1 cellular context compared by ENCODE assay signal in the genomic region with DNA sequence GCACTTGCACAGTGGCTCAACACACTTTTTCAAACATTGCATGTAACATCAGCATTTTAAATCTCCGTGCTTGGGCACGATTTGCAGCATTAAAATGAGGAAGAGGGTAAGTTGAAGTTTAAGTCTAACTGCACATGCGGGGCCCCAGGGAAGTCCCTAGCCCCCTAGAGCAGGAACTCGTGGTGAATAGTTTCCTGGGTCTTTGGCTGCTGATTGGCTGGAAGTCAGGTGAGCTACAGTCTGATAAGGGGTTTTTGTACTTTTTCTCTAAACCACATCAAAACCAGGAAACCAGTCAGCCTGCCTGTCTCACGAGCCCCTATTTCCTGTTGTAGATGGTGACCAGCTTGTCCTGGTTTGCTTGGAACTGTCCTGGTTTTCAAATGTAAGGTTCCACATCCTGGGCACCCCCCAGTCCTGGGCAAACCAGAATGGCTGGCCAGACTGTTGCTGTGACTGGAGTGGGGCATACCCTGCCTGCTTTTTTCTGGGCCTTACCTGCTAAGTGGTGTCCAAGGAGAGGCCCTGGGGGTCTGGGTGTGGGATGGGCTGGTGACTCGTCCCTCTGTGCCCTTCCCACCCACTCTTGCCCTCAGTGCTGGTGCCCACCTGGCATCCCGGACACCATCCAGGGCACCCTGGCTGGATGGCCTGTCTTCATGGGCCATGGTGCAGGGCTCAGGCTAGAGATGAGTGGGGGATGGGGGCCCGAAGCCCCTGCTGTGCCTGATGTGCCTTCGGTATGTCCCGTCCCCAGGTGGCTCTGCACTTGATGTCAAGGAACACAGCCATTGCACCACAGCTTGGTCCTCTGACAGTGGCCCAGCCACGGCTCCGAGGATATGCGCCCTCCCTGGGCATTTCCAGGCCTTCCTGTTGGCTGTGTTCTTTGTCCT.
TF ChIP-seq lines count a peak whose summit lies in the region.

No MANE protein-coding gene starts in this region.

TF ChIP-seq in GM12878, 131 proteins besides CTCF, POLR2A, EP300 and RAD21 (continued from another document and continues in another):
- TF ChIP-seq RELA (IDR thresholded peaks at IDR 0.05; ENCODE audit: borderline replicate concordance, partially characterized antibody) (no peak), WRNIP1 (IDR thresholded peaks at IDR 0.05; ENCODE audit: borderline replicate concordance, low read depth, low read length) (no peak), CHD4 (IDR thresholded peaks at IDR 0.05) (no peak), SUZ12 (IDR thresholded peaks at IDR 0.05; ENCODE audit: unreplicated experiment) (no peak), ZNF274 (IDR thresholded peaks at IDR 0.05; ENCODE audit: insufficient read depth, insufficient read length) (no peak), BACH1 (IDR thresholded peaks at IDR 0.05; ENCODE audit: borderline replicate concordance) (no peak), NR2C1 (IDR thresholded peaks at IDR 0.05) (peak; percentile 83), SMAD1 (IDR thresholded peaks at IDR 0.05; ENCODE audit: low read depth, partially characterized antibody) (no peak), JUNB (IDR thresholded peaks at IDR 0.05) (peak; percentile 18; the same call in 1 of the 2 replicates), CREB1 (IDR thresholded peaks at IDR 0.05; ENCODE audit: low read depth) (no peak), MTA3 (IDR thresholded peaks at IDR 0.05; ENCODE audit: borderline replicate concordance, low read length) (peak; percentile 14; the same call in 1 of the 2 replicates), ZZZ3 (IDR thresholded peaks at IDR 0.05; ENCODE audit: control insufficient read depth, insufficient read length, low read depth) (no peak), ATF7 (IDR thresholded peaks at IDR 0.05; ENCODE audit: low read depth) (no peak), RB1 (IDR thresholded peaks at IDR 0.05; ENCODE audit: borderline replicate concordance) (no peak), CREM (IDR thresholded peaks at IDR 0.05; ENCODE audit: low read depth) (peak; percentile 69; the same call in 1 of the 2 replicates), FOS (IDR thresholded peaks at IDR 0.05; ENCODE audit: borderline replicate concordance, extremely low read depth, insufficient read length) (no peak), HDGF (IDR thresholded peaks at IDR 0.05) (peak; percentile 53; the same call in 1 of the 2 replicates), IKZF1 (conservative IDR thresholded peaks at IDR 0.05) (peak; percentile 41; the same call in 1 of the 2 replicates), KLF5 (IDR thresholded peaks at IDR 0.05; ENCODE audit: partially characterized antibody) (no peak), PML (IDR thresholded peaks at IDR 0.05; ENCODE audit: low read length) (no peak), PAX8 (IDR thresholded peaks at IDR 0.05) (no peak), SIX5 (IDR thresholded peaks at IDR 0.05; ENCODE audit: low read depth, low read length, severe bottlenecking) (no peak), EZH2 (IDR thresholded peaks at IDR 0.05; ENCODE audit: borderline replicate concordance, control insufficient read depth, low read depth, low read length) (no peak), TCF7 (IDR thresholded peaks at IDR 0.05; ENCODE audit: borderline replicate concordance) (peak; percentile 99), ZSCAN29 (IDR thresholded peaks at IDR 0.05) (no peak)
- TF ChIP-seq, protein P1, sequence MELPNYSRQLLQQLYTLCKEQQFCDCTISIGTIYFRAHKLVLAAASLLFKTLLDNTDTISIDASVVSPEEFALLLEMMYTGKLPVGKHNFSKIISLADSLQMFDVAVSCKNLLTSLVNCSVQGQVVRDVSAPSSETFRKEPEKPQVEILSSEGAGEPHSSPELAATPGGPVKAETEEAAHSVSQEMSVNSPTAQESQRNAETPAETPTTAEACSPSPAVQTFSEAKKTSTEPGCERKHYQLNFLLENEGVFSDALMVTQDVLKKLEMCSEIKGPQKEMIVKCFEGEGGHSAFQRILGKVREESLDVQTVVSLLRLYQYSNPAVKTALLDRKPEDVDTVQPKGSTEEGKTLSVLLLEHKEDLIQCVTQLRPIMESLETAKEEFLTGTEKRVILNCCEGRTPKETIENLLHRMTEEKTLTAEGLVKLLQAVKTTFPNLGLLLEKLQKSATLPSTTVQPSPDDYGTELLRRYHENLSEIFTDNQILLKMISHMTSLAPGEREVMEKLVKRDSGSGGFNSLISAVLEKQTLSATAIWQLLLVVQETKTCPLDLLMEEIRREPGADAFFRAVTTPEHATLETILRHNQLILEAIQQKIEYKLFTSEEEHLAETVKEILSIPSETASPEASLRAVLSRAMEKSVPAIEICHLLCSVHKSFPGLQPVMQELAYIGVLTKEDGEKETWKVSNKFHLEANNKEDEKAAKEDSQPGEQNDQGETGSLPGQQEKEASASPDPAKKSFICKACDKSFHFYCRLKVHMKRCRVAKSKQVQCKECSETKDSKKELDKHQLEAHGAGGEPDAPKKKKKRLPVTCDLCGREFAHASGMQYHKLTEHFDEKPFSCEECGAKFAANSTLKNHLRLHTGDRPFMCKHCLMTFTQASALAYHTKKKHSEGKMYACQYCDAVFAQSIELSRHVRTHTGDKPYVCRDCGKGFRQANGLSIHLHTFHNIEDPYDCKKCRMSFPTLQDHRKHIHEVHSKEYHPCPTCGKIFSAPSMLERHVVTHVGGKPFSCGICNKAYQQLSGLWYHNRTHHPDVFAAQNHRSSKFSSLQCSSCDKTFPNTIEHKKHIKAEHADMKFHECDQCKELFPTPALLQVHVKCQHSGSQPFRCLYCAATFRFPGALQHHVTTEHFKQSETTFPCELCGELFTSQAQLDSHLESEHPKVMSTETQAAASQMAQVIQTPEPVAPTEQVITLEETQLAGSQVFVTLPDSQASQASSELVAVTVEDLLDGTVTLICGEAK (IDR thresholded peaks at IDR 0.05; ENCODE audit: borderline replicate concordance), result no peak; the same call in 1 of the 2 replicates
- TF ChIP-seq, protein P2, sequence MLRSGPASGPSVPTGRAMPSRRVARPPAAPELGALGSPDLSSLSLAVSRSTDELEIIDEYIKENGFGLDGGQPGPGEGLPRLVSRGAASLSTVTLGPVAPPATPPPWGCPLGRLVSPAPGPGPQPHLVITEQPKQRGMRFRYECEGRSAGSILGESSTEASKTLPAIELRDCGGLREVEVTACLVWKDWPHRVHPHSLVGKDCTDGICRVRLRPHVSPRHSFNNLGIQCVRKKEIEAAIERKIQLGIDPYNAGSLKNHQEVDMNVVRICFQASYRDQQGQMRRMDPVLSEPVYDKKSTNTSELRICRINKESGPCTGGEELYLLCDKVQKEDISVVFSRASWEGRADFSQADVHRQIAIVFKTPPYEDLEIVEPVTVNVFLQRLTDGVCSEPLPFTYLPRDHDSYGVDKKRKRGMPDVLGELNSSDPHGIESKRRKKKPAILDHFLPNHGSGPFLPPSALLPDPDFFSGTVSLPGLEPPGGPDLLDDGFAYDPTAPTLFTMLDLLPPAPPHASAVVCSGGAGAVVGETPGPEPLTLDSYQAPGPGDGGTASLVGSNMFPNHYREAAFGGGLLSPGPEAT (IDR thresholded peaks at IDR 0.05; ENCODE audit: low read depth), result peak; percentile 80
- TF ChIP-seq, protein P3, sequence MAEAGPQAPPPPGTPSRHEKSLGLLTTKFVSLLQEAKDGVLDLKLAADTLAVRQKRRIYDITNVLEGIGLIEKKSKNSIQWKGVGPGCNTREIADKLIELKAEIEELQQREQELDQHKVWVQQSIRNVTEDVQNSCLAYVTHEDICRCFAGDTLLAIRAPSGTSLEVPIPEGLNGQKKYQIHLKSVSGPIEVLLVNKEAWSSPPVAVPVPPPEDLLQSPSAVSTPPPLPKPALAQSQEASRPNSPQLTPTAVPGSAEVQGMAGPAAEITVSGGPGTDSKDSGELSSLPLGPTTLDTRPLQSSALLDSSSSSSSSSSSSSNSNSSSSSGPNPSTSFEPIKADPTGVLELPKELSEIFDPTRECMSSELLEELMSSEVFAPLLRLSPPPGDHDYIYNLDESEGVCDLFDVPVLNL (IDR thresholded peaks at IDR 0.05; ENCODE audit: low read depth, low read length), result no peak
- TF ChIP-seq, protein P4, sequence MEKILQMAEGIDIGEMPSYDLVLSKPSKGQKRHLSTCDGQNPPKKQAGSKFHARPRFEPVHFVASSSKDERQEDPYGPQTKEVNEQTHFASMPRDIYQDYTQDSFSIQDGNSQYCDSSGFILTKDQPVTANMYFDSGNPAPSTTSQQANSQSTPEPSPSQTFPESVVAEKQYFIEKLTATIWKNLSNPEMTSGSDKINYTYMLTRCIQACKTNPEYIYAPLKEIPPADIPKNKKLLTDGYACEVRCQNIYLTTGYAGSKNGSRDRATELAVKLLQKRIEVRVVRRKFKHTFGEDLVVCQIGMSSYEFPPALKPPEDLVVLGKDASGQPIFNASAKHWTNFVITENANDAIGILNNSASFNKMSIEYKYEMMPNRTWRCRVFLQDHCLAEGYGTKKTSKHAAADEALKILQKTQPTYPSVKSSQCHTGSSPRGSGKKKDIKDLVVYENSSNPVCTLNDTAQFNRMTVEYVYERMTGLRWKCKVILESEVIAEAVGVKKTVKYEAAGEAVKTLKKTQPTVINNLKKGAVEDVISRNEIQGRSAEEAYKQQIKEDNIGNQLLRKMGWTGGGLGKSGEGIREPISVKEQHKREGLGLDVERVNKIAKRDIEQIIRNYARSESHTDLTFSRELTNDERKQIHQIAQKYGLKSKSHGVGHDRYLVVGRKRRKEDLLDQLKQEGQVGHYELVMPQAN (conservative IDR thresholded peaks at IDR 0.05), result no peak
- TF ChIP-seq, protein P5, sequence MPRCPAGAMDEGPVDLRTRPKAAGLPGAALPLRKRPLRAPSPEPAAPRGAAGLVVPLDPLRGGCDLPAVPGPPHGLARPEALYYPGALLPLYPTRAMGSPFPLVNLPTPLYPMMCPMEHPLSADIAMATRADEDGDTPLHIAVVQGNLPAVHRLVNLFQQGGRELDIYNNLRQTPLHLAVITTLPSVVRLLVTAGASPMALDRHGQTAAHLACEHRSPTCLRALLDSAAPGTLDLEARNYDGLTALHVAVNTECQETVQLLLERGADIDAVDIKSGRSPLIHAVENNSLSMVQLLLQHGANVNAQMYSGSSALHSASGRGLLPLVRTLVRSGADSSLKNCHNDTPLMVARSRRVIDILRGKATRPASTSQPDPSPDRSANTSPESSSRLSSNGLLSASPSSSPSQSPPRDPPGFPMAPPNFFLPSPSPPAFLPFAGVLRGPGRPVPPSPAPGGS (IDR thresholded peaks at IDR 0.05; ENCODE audit: borderline replicate concordance, insufficient read depth, low read depth, low read length, poor library complexity, severe bottlenecking), result no peak
- TF ChIP-seq, protein P6, sequence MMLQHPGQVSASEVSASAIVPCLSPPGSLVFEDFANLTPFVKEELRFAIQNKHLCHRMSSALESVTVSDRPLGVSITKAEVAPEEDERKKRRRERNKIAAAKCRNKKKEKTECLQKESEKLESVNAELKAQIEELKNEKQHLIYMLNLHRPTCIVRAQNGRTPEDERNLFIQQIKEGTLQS (IDR thresholded peaks at IDR 0.05; ENCODE audit: borderline replicate concordance, extremely low read depth, low read depth, low read length), result no peak
- TF ChIP-seq, protein P7, sequence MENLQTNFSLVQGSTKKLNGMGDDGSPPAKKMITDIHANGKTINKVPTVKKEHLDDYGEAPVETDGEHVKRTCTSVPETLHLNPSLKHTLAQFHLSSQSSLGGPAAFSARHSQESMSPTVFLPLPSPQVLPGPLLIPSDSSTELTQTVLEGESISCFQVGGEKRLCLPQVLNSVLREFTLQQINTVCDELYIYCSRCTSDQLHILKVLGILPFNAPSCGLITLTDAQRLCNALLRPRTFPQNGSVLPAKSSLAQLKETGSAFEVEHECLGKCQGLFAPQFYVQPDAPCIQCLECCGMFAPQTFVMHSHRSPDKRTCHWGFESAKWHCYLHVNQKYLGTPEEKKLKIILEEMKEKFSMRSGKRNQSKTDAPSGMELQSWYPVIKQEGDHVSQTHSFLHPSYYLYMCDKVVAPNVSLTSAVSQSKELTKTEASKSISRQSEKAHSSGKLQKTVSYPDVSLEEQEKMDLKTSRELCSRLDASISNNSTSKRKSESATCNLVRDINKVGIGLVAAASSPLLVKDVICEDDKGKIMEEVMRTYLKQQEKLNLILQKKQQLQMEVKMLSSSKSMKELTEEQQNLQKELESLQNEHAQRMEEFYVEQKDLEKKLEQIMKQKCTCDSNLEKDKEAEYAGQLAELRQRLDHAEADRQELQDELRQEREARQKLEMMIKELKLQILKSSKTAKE (IDR thresholded peaks at IDR 0.05; ENCODE audit: low read depth, poor library complexity, severe bottlenecking), result peak; percentile 67
- TF ChIP-seq, protein P8, sequence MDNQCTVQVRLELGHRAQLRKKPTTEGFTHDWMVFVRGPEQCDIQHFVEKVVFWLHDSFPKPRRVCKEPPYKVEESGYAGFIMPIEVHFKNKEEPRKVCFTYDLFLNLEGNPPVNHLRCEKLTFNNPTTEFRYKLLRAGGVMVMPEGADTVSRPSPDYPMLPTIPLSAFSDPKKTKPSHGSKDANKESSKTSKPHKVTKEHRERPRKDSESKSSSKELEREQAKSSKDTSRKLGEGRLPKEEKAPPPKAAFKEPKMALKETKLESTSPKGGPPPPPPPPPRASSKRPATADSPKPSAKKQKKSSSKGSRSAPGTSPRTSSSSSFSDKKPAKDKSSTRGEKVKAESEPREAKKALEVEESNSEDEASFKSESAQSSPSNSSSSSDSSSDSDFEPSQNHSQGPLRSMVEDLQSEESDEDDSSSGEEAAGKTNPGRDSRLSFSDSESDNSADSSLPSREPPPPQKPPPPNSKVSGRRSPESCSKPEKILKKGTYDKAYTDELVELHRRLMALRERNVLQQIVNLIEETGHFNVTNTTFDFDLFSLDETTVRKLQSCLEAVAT (IDR thresholded peaks at IDR 0.05), result no peak
- TF ChIP-seq, protein P9, sequence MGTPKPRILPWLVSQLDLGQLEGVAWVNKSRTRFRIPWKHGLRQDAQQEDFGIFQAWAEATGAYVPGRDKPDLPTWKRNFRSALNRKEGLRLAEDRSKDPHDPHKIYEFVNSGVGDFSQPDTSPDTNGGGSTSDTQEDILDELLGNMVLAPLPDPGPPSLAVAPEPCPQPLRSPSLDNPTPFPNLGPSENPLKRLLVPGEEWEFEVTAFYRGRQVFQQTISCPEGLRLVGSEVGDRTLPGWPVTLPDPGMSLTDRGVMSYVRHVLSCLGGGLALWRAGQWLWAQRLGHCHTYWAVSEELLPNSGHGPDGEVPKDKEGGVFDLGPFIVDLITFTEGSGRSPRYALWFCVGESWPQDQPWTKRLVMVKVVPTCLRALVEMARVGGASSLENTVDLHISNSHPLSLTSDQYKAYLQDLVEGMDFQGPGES (IDR thresholded peaks at IDR 0.05), result no peak
- TF ChIP-seq, protein P10, sequence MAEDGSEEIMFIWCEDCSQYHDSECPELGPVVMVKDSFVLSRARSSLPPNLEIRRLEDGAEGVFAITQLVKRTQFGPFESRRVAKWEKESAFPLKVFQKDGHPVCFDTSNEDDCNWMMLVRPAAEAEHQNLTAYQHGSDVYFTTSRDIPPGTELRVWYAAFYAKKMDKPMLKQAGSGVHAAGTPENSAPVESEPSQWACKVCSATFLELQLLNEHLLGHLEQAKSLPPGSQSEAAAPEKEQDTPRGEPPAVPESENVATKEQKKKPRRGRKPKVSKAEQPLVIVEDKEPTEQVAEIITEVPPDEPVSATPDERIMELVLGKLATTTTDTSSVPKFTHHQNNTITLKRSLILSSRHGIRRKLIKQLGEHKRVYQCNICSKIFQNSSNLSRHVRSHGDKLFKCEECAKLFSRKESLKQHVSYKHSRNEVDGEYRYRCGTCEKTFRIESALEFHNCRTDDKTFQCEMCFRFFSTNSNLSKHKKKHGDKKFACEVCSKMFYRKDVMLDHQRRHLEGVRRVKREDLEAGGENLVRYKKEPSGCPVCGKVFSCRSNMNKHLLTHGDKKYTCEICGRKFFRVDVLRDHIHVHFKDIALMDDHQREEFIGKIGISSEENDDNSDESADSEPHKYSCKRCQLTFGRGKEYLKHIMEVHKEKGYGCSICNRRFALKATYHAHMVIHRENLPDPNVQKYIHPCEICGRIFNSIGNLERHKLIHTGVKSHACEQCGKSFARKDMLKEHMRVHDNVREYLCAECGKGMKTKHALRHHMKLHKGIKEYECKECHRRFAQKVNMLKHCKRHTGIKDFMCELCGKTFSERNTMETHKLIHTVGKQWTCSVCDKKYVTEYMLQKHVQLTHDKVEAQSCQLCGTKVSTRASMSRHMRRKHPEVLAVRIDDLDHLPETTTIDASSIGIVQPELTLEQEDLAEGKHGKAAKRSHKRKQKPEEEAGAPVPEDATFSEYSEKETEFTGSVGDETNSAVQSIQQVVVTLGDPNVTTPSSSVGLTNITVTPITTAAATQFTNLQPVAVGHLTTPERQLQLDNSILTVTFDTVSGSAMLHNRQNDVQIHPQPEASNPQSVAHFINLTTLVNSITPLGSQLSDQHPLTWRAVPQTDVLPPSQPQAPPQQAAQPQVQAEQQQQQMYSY (CRISPR knock-in tag; IDR thresholded peaks at IDR 0.05), result no peak
